In genomic region chr2:43083710-43084698, GRCh38 we compare ENCODE assay signal across 8 cellular contexts.
DNase-seq lines count a peak whose midpoint lies in the region; ATAC-seq and TF ChIP-seq lines count a peak whose summit lies in the region.

No MANE protein-coding gene starts in this region.

- H3K36me3 Mint-ChIP-seq in endothelial cell (ENCODE audit: low read depth, unreplicated experiment) = peaks cover 3% of the 10 kb centered on the region

- in situ Hi-C loops in GM23248 (cut with MboI) = no loop called here

- H3K9ac ChIP-seq in GM23248 = peak overlapping the region; percentile 66

- no peak for TF ChIP-seq CTCF in right atrium auricular region (IDR thresholded peaks at IDR 0.05)
- TF ChIP-seq CTCF in endothelial cell (IDR thresholded peaks at IDR 0.05; ENCODE audit: unreplicated experiment) = no peak

- ATAC-seq in sciatic nerve (peak; percentile 13), HG02884 (IDR thresholded peaks at IDR 0.05; ENCODE audit: unreplicated experiment) (no peak)

- peaks cover 49% of the 10 kb centered on the region for H3K4me1 Mint-ChIP-seq in endothelial cell (ENCODE audit: unreplicated experiment)

- H3K27me3 Mint-ChIP-seq in endothelial cell (ENCODE audit: unreplicated experiment) = peaks cover 13% of the 10 kb centered on the region

- H3K36me3 ChIP-seq in GM23248 (ENCODE audit: low read depth) (no peaks in the 10 kb centered on the region), right atrium auricular region (no peaks in the 10 kb centered on the region)

- H3K4me2 ChIP-seq in GM23248 (ENCODE audit: unreplicated experiment) = peak overlapping the region; percentile 75

- no peak overlapping the region for H3K27ac Mint-ChIP-seq in endothelial cell (ENCODE audit: unreplicated experiment)

- peak; percentile 78 for DNase-seq in GM23248
- peak; percentile 72 for DNase-seq in amniotic epithelial cell (ENCODE audit: low read depth)
- no peak for DNase-seq in right atrium auricular region (ENCODE audit: low spot score)
- no peak for DNase-seq in sciatic nerve (ENCODE audit: low spot score)
- no peak for DNase-seq in NK-92 (lab: John Stamatoyannopoulos, UW; ENCODE audit: unreplicated experiment)
- DNase-seq in endothelial cell (ENCODE audit: low spot score) = no peak
- no peak for DNase-seq in OCI-M1 (lab: John Stamatoyannopoulos, UW)

- no peaks in the 10 kb centered on the region for H3K27me3 ChIP-seq in GM23248 (replicated peaks; ENCODE audit: insufficient read depth)
- H3K27me3 ChIP-seq in right atrium auricular region = no peaks in the 10 kb centered on the region

- H2AFZ ChIP-seq in GM23248 = peak overlapping the region; percentile 46

- no peaks in the 10 kb centered on the region for H3K79me2 ChIP-seq in GM23248 (ENCODE audit: insufficient read depth)

- intact Hi-C loops in sciatic nerve (cut with DNase I) = no loop called here

- H3K9me3 ChIP-seq in GM23248 (ENCODE audit: low read depth) (no peaks in the 10 kb centered on the region), right atrium auricular region (no peaks in the 10 kb centered on the region)

- H3K27ac ChIP-seq in GM23248 = peak overlapping the region; percentile 94
- H3K27ac ChIP-seq in right atrium auricular region = peak overlapping the region; percentile 91 to 93

- 13 to 17% methylated on average over 13 of the region's 13 CpGs for WGBS in GM23248 (ENCODE audit: low coverage in 1 of 2, low lambda C conversion rate in 2 of 2, missing lambda C conversion rate in 2 of 2), 2 experiments

- no peaks in the 10 kb centered on the region for H3K9me2 ChIP-seq in GM23248 (ENCODE audit: insufficient read depth)

- H3K4me3 Mint-ChIP-seq in endothelial cell (ENCODE audit: unreplicated experiment) = no peak overlapping the region

- peaks cover 48% of the 10 kb centered on the region for H3F3A ChIP-seq in GM23248 (ENCODE audit: insufficient read depth)

- H3K9me3 Mint-ChIP-seq in endothelial cell (ENCODE audit: unreplicated experiment) = no peaks in the 10 kb centered on the region

- H3K4me1 ChIP-seq in GM23248 (ENCODE audit: insufficient read depth) (peaks cover 66% of the 10 kb centered on the region), right atrium auricular region (peaks cover 0 to 75% of the 10 kb centered on the region in 2 donors)

- no peaks in the 10 kb centered on the region for H4K20me1 ChIP-seq in GM23248 (ENCODE audit: insufficient read depth)

- H3K4me3 ChIP-seq in GM23248 = peak overlapping the region; percentile 20
- no peak overlapping the region for H3K4me3 ChIP-seq in right atrium auricular region

Comparison
In these comparisons a context has a peak if more than half of its experiments do, and no peak if none do; other contexts are left out.
1. DNase-seq: peak in GM23248 (single experiment) and amniotic epithelial cell (single experiment); none in right atrium auricular region (single experiment), sciatic nerve (single experiment), NK-92 (single experiment), endothelial cell (single experiment) and OCI-M1 (single experiment).